12 cellular contexts compared by ENCODE assay signal in genomic region chr18:42525905-42526304, GRCh38.
"Had no signal": no experiment of that assay in that cellular context is flagged by ENCODE, and none has a peak within 500 bp of the region (broad histone marks: within the 10 kb centered on the region; RNA-seq: fewer than 3 reads in every experiment).

No MANE protein-coding gene starts in this region.

- H3K27ac ChIP-seq: adrenal gland, testis had no signal

- H3K4me3 ChIP-seq: adrenal gland, testis had no signal

- H3K27me3 ChIP-seq: adrenal gland, testis had no signal

- H3K36me3 ChIP-seq: adrenal gland had no signal

- ATAC-seq: activated T-helper 17 cell treated with anti-CD3 and anti-CD28 coated beads, Interleukin-2, amount 50 U/mL, for 72 hours; T-helper 17 cell had no signal

- DNase-seq: activated B cell treated with CpG ODN at 0.5 μM for 24 hours; activated CD4-positive, alpha-beta T cell treated with anti-CD3 and anti-CD28 coated beads, Interleukin-2, amount 10 ng/mL, durations not matched to agents 24 days and 14 days; activated naive CD4-positive, alpha-beta T cell treated with anti-CD3 and anti-CD28 coated beads, Interleukin-2, amount 10 ng/mL, durations not matched to agents 7 days and 5 days; adrenal gland; central memory CD4-positive, alpha-beta T cell; dermis blood vessel endothelial cell; mammary epithelial cell; stimulated activated CD4-positive, alpha-beta T cell treated with anti-CD3 and anti-CD28 coated beads, Interleukin-4, amount 100 ng/mL, for 1 hour; stimulated activated CD8-positive, alpha-beta memory T cell treated with anti-CD3 and anti-CD28 coated beads, Interleukin-4, amount 100 ng/mL, for 48 hours; T-helper 17 cell; testis had no signal

- H3K9me3 ChIP-seq: adrenal gland, testis had no signal

- H3K4me1 ChIP-seq: adrenal gland, testis had no signal
